8 cellular contexts compared by ENCODE assay signal in the genomic region with DNA sequence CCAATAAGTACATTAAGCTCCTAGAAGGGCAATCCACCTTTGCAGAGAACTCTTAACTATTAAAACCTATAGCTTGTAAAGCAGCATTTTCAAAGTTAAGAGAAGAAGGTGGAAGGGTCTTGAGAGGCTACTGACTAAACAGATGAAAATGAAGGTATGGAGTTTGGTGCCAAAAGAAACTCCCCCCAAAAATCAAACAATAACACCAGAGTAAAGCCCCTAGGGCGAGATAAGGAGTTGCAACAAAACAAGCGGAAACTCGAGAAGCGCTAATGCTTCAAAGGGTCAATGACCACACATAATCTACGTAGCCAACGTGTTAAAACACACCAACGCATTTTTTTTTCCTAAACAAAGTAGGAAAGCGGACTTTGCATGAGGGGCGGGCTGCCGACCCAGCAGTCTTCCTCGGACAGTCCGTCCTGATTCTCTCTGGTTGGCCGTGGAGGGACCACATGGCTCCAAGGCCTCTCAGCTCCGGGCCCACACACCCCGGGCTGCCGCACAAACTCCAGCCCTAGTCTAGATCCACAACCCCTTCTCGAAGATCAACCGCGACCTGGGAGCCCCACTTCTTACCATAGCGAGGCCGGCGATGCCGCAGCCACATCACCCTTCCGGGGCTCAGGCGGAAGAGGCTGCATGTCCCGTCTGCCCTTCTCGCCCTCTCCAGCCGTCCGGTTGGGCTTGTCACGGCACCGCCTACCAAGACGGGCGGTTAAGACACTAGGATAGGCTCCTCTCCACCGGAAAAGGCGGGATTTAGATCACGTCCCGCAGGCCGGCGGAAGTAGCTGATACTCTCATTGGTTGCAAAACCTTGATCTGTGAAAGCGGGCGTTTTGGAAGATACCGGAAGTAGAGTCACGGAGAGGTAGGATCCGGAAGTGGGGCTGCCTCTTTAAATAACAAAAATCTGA. TPM values are rescaled to one million over a fixed set of nuclear protein-coding genes. Genes with fewer than 3 reads are reported as not detected.
DNase-seq lines count a peak whose midpoint lies in the region; ATAC-seq, FAIRE-seq and TF ChIP-seq lines count a peak whose summit lies in the region.

A gene with protein sequence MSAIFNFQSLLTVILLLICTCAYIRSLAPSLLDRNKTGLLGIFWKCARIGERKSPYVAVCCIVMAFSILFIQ (minus strand): TSS at position 653 of the 920 bp plus-strand sequence. CDS start 71 bp downstream, at position 582.
Gene XRCC4 (plus strand): TSS at position 806 of the 920 bp plus-strand sequence. CDS start 27,373 bp downstream, outside the sequence.

- CTCF ChIA-PET in AG04449 (lab: Yijun Ruan, JAX), result interaction anchor here (0.6 to 1.0 kb wide), 3 partner anchors 9 to 727 kb away, joined by 3 to 5 read pairs (median 3); no protein-coding TSS in a partner anchor

- H3K27me3 ChIP-seq in bronchial epithelial cell (ENCODE audit: control insufficient read depth, insufficient read depth, low read length) (no peaks in the 10 kb centered on the region), small intestine (ENCODE audit: control insufficient read depth in 2 of 2, insufficient read depth in 2 of 2, low read length in 2 of 2) (no peaks in the 10 kb centered on the region)

- H3K4me3 ChIP-seq in AG04449 (ENCODE audit: low read depth, low read length), result peak within 1 kb of the TSS; percentile 91
- H3K4me3 ChIP-seq in WI38 (ENCODE audit: low read depth, low read length), result peak within 1 kb of the TSS; percentile 98
- peak within 1 kb of the TSS; percentile 60 for H3K4me3 ChIP-seq in bronchial epithelial cell (ENCODE audit: low read depth, low read length)
- H3K4me3 ChIP-seq in small intestine (ENCODE audit: low read depth in 1 of 2, low read length in 2 of 2), result peak within 1 kb of the TSS; percentile 87 to 99

- DNase-seq in AG04449 (ENCODE audit: low read depth, low spot score) (peak; percentile 95), NCI-H2227 treated with DMSO at 0.1 percent for 48 hours (lab: John Stamatoyannopoulos, UW) (peak; percentile 94), bronchial epithelial cell (ENCODE audit: low read depth) (peak; percentile 97), iPS-NIHi11 (ENCODE audit: low spot score) (peak; percentile 97), small intestine (peak; percentile 100)

- H3K36me3 ChIP-seq in bronchial epithelial cell (ENCODE audit: control insufficient read depth, insufficient read depth, low read length) (no peaks in the 10 kb centered on the region), small intestine (ENCODE audit: control insufficient read depth in 2 of 2, insufficient read depth in 2 of 2, low read length in 2 of 2) (peaks cover 0 to 2% of the 10 kb centered on the region in 2 donors)

- WGBS in small intestine, 3 donors, result 0% methylated on average over 44 of the region's 44 CpGs

- peak within 1 kb of the TSS; percentile 96 to 97 for H3K27ac ChIP-seq in small intestine (ENCODE audit: low read depth in 1 of 2, low read length in 1 of 2)

- ATAC-seq in GM18907 (IDR thresholded peaks at IDR 0.05; ENCODE audit: unreplicated experiment) (peak; percentile 99), HG03159 (IDR thresholded peaks at IDR 0.05; ENCODE audit: unreplicated experiment) (peak; percentile 99)

- peaks cover 0 to 6% of the 10 kb centered on the region in 2 donors for H3K4me1 ChIP-seq in small intestine (ENCODE audit: control insufficient read depth in 2 of 2, insufficient read depth in 1 of 2, low read depth in 1 of 2, low read length in 1 of 2)

- no peak for FAIRE-seq in bronchial epithelial cell (lab: Jason Lieb, UNC)
- peak; percentile 81 for FAIRE-seq in small intestine (lab: Jason Lieb, UNC)

- POLR2A ChIA-PET in AG04449 (lab: Yijun Ruan, JAX), result interaction anchor here (0.6 to 0.9 kb wide), 5 partner anchors 19 to 811 kb away, joined by 3 read pairs; no protein-coding TSS in a partner anchor

- H3K9me3 ChIP-seq in small intestine (ENCODE audit: control insufficient read depth, low read depth), result no peaks in the 10 kb centered on the region

- TF ChIP-seq CTCF in AG04449 (IDR thresholded peaks at IDR 0.05; ENCODE audit: insufficient read depth, low read length, missing control alignments), result no peak
- TF ChIP-seq CTCF in WI38 (IDR thresholded peaks at IDR 0.05; ENCODE audit: low read depth, low read length), result no peak
- TF ChIP-seq CTCF in bronchial epithelial cell (IDR thresholded peaks at IDR 0.05; ENCODE audit: insufficient read depth, low read length, severe bottlenecking), result no peak

RNA-seq across cellular contexts. Expression of the first gene that starts in this region (rescaled TPM):
- total RNA-seq in bronchial epithelial cell, result 45.0 and 51.1 TPM in 2 replicates
- 10 to 100 TPM; 35.9 to 46.1 (median 42.4) TPM for polyA plus RNA-seq in small intestine

RNA-seq across cellular contexts. Expression of gene XRCC4, which starts in this region (rescaled TPM):
- total RNA-seq in bronchial epithelial cell, result 9.5 and 11.3 TPM in 2 replicates
- 10 to 100 TPM in 2 of 3 donors, 1 to 10 TPM in 1; 9.2 to 12.4 (median 12.4) TPM for polyA plus RNA-seq in small intestine

Comparison
In these comparisons a context has a peak if more than half of its experiments do, and no peak if none do; other contexts are left out.
1. Peak in every context shown above with its lines: DNase-seq, ATAC-seq, H3K4me3 ChIP-seq and H3K27ac ChIP-seq.